Comparison of ENCODE assay signal across 8 cellular contexts in the genomic region with DNA sequence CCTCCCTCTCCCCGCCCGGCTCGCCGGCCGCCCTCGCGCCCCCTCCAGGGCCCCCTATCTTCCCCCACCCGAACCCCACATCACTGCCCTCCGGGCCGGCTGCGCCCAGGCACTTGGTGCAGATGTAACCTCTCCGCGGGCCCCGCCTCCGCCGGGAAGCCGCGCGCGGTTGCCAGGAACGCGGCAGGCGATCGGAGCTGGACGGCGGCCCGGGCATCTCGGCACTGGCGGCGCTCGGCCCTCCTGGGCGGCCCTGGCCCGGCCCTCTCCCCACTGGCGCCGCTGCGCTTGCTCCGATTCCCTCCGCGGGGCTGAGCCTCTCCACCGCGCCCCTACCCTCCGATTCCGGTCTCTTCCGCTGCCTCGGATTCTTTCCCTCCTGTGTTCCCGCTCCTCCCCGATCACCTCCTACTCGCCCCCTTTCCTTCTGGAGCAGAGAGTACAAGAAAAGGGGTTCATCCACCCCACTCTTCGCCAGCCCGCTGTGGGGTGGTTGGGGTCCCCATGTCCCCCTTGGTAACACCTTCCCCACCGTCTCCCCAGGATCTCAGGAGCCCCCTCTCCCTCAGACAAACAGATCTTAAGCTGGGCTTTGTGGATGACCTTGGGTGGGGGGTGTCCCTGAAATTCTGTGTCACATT.
DNase-seq lines count a peak whose midpoint lies in the region; ATAC-seq and TF ChIP-seq lines count a peak whose summit lies in the region.

No MANE protein-coding gene starts in this region.

- H3K9me3 Mint-ChIP-seq in WTC11 = no peaks in the 10 kb centered on the region

- H3K4me3 ChIP-seq in A673 (ENCODE audit: low read depth, low read length, poor library complexity, severe bottlenecking) = peak overlapping the region; percentile 51
- H3K4me3 ChIP-seq in esophagus (ENCODE audit: low read depth in 1 of 2, low read length in 2 of 2) = peak overlapping the region; percentile 1 to 20
- H3K4me3 ChIP-seq in thymus (ENCODE audit: low read length) = peak overlapping the region; percentile 36

- no peaks in the 10 kb centered on the region; the same call in 1 of the 2 replicates for H3K36me3 Mint-ChIP-seq in WTC11

- no peak overlapping the region for H3K27ac Mint-ChIP-seq in WTC11

- no peaks in the 10 kb centered on the region for H3K9me3 ChIP-seq in A673 (ENCODE audit: low read depth, low read length, poor library complexity, severe bottlenecking)
- H3K9me3 ChIP-seq in esophagus (ENCODE audit: control insufficient read depth in 2 of 2, insufficient read depth in 1 of 2, low read depth in 1 of 2, low read length in 1 of 2) = no peaks in the 10 kb centered on the region
- no peaks in the 10 kb centered on the region for H3K9me3 ChIP-seq in thymus (ENCODE audit: control insufficient read depth)

- CTCF ChIA-PET in A673 (lab: Charles Lee) = no interaction called here
- CTCF ChIA-PET in WTC11 (lab: Charles Lee) = interaction anchor here (0.7 to 1.8 kb wide), 4 partner anchors 10 to 419 kb away, joined by 3 to 6 read pairs (median 4); no protein-coding TSS in a partner anchor

- DNase-seq in A673 (ENCODE audit: low spot score) = peak; percentile 74
- peak; percentile 50 for DNase-seq in H4 (ENCODE audit: low spot score)
- DNase-seq in WTC11 (ENCODE audit: low spot score) = peak; percentile 56
- peak; percentile 88 for DNase-seq in midbrain (lab: John Stamatoyannopoulos, UW)
- DNase-seq in effector CD8-positive, alpha-beta T cell (lab: John Stamatoyannopoulos, UW) = no peak
- no peak for DNase-seq in NCI-H2107 (lab: John Stamatoyannopoulos, UW)

- WGBS in esophagus, 2 donors = 2 to 4% methylated on average over 35 to 51 of the region's 51 CpGs
- 4% methylated on average over 51 of the region's 51 CpGs for WGBS in thymus

- H3K4me1 Mint-ChIP-seq in WTC11 = peaks cover 17% of the 10 kb centered on the region

- peak; percentile 61 for ATAC-seq in WTC11

- H3K4me1 ChIP-seq in A673 (ENCODE audit: insufficient read depth, low read length, poor library complexity, severe bottlenecking) = peaks cover 8% of the 10 kb centered on the region
- peaks cover 0 to 8% of the 10 kb centered on the region in 2 donors for H3K4me1 ChIP-seq in esophagus (ENCODE audit: control insufficient read depth in 2 of 2, insufficient read depth in 2 of 2, low read length in 1 of 2)
- peaks cover 3% of the 10 kb centered on the region for H3K4me1 ChIP-seq in thymus (ENCODE audit: control insufficient read depth, insufficient read depth, low read length)

- BruUV-seq in A673 (replicated peaks; lab: Mats Ljungman, UMichigan) = no TSS peak

- H3K27ac ChIP-seq in A673 (ENCODE audit: low read depth, low read length, poor library complexity, severe bottlenecking) (peak overlapping the region; percentile 65), esophagus (ENCODE audit: low read depth in 2 of 2, low read length in 1 of 2) (peak overlapping the region; percentile 36 to 57), thymus (ENCODE audit: low read depth) (peak overlapping the region; percentile 42)

- TF ChIP-seq CTCF in A673 (conservative IDR thresholded peaks at IDR 0.05; ENCODE audit: low read depth, low read length) (no peak), WTC11 (IDR thresholded peaks at IDR 0.05) (no peak)

- H3K27me3 Mint-ChIP-seq in WTC11 (ENCODE audit: low read depth) = peaks cover 44% of the 10 kb centered on the region

- H3K36me3 ChIP-seq in A673 (ENCODE audit: insufficient read depth, low read length, poor library complexity, severe bottlenecking) (no peaks in the 10 kb centered on the region), esophagus (ENCODE audit: control insufficient read depth in 2 of 2, insufficient read depth in 2 of 2, low read length in 1 of 2) (no peaks in the 10 kb centered on the region), thymus (ENCODE audit: control insufficient read depth, insufficient read depth) (no peaks in the 10 kb centered on the region)

- no peaks in the 10 kb centered on the region for H3K27me3 ChIP-seq in A673 (replicated peaks; ENCODE audit: insufficient read depth, low read depth, low read length, poor library complexity)
- peaks cover 0 to 4% of the 10 kb centered on the region in 2 donors for H3K27me3 ChIP-seq in esophagus (ENCODE audit: control insufficient read depth in 1 of 2, insufficient read depth in 2 of 2, low read length in 2 of 2)
- peaks cover 46% of the 10 kb centered on the region for H3K27me3 ChIP-seq in thymus (ENCODE audit: control insufficient read depth, insufficient read depth)

- intact Hi-C loops in A673 (cut with micrococcal nuclease; ENCODE audit: unreplicated experiment) = no loop called here

- POLR2A ChIA-PET in A673 (lab: Charles Lee; ENCODE audit: low non-redundant PET) = interaction anchor here (0.7 kb wide), 1 partner anchor 85 kb away, joined by 13 read pairs; no protein-coding TSS in a partner anchor
- POLR2A ChIA-PET in WTC11 (lab: Charles Lee) = interaction anchor here (0.6 kb wide), 1 partner anchor 17 kb away, joined by 4 read pairs; no protein-coding TSS in a partner anchor

- H3K4me3 Mint-ChIP-seq in WTC11 = peak overlapping the region; percentile 78

TF ChIP-seq in WTC11, 78 proteins besides CTCF, POLR2A, EP300 and RAD21 (continues in another document):
- TF ChIP-seq ZNF263 (CRISPR knock-in tag; IDR thresholded peaks at IDR 0.05; ENCODE audit: low read depth) = peak; percentile 49; the same call in 1 of the 2 replicates
- TF ChIP-seq FOXP1 (CRISPR knock-in tag; IDR thresholded peaks at IDR 0.05; ENCODE audit: borderline replicate concordance) = no peak
- TF ChIP-seq, protein P1, sequence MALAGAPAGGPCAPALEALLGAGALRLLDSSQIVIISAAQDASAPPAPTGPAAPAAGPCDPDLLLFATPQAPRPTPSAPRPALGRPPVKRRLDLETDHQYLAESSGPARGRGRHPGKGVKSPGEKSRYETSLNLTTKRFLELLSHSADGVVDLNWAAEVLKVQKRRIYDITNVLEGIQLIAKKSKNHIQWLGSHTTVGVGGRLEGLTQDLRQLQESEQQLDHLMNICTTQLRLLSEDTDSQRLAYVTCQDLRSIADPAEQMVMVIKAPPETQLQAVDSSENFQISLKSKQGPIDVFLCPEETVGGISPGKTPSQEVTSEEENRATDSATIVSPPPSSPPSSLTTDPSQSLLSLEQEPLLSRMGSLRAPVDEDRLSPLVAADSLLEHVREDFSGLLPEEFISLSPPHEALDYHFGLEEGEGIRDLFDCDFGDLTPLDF (CRISPR knock-in tag; IDR thresholded peaks at IDR 0.05) = no peak
- no peak for TF ChIP-seq IRF2 (CRISPR knock-in tag; IDR thresholded peaks at IDR 0.05; ENCODE audit: borderline replicate concordance, low read depth)
- no peak for TF ChIP-seq ZNF416 (CRISPR knock-in tag; IDR thresholded peaks at IDR 0.05)
- no peak for TF ChIP-seq TP53 (CRISPR knock-in tag; IDR thresholded peaks at IDR 0.05)
- TF ChIP-seq ZNF512 (CRISPR knock-in tag; IDR thresholded peaks at IDR 0.05; ENCODE audit: borderline replicate concordance) = no peak
- TF ChIP-seq, protein P2, sequence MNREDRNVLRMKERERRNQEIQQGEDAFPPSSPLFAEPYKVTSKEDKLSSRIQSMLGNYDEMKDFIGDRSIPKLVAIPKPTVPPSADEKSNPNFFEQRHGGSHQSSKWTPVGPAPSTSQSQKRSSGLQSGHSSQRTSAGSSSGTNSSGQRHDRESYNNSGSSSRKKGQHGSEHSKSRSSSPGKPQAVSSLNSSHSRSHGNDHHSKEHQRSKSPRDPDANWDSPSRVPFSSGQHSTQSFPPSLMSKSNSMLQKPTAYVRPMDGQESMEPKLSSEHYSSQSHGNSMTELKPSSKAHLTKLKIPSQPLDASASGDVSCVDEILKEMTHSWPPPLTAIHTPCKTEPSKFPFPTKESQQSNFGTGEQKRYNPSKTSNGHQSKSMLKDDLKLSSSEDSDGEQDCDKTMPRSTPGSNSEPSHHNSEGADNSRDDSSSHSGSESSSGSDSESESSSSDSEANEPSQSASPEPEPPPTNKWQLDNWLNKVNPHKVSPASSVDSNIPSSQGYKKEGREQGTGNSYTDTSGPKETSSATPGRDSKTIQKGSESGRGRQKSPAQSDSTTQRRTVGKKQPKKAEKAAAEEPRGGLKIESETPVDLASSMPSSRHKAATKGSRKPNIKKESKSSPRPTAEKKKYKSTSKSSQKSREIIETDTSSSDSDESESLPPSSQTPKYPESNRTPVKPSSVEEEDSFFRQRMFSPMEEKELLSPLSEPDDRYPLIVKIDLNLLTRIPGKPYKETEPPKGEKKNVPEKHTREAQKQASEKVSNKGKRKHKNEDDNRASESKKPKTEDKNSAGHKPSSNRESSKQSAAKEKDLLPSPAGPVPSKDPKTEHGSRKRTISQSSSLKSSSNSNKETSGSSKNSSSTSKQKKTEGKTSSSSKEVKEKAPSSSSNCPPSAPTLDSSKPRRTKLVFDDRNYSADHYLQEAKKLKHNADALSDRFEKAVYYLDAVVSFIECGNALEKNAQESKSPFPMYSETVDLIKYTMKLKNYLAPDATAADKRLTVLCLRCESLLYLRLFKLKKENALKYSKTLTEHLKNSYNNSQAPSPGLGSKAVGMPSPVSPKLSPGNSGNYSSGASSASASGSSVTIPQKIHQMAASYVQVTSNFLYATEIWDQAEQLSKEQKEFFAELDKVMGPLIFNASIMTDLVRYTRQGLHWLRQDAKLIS (CRISPR knock-in tag; IDR thresholded peaks at IDR 0.05; ENCODE audit: borderline replicate concordance) = no peak

Comparison
In these comparisons a context has a peak if more than half of its experiments do, and no peak if none do; other contexts are left out.
1. DNase-seq: peak in A673 (single experiment), H4 (single experiment), WTC11 (single experiment) and midbrain (single experiment); none in effector CD8-positive, alpha-beta T cell (single experiment) and NCI-H2107 (single experiment).
2. Peak in every context shown above with its lines, with median percentiles within 50 percentile points of each other: H3K27ac ChIP-seq and H3K4me3 ChIP-seq.